ENCODE assay signal across 2 cellular contexts in genomic region chr14:73058224-73058922, GRCh38.
TF ChIP-seq lines count a peak whose summit lies in the region.

TSS of gene RBM25 (plus strand) at chr14:73058534. CDS start at chr14:73071642, 13,108 bp downstream.

TF ChIP-seq in IMR-90, 13 proteins besides CTCF, POLR2A, EP300 and RAD21:
- peak; percentile 17; the same call in 1 of the 2 replicates for TF ChIP-seq SMC3 (IDR thresholded peaks at IDR 0.05; ENCODE audit: low read depth, low read length)
- peak; percentile 20; the same call in 1 of the 2 replicates for TF ChIP-seq BHLHE40 (IDR thresholded peaks at IDR 0.05; ENCODE audit: low read depth, low read length)
- peak; percentile 75; the same call in 1 of the 2 replicates for TF ChIP-seq CHD1 (IDR thresholded peaks at IDR 0.05; ENCODE audit: low read depth, low read length)
- TF ChIP-seq ELK1 (IDR thresholded peaks at IDR 0.05; ENCODE audit: borderline replicate concordance, low read depth, low read length) = no peak
- no peak for TF ChIP-seq USF2 (IDR thresholded peaks at IDR 0.05; ENCODE audit: low read depth, low read length)
- no peak for TF ChIP-seq MAZ (IDR thresholded peaks at IDR 0.05; ENCODE audit: borderline replicate concordance, low read depth, low read length)
- TF ChIP-seq MAFK (IDR thresholded peaks at IDR 0.05; ENCODE audit: low read depth, low read length) = no peak
- TF ChIP-seq FOS (IDR thresholded peaks at IDR 0.05; ENCODE audit: low read depth, low read length) = peak; percentile 82
- TF ChIP-seq RCOR1 (IDR thresholded peaks at IDR 0.05; ENCODE audit: insufficient replicate concordance, low read length) = no peak
- TF ChIP-seq MXI1 (IDR thresholded peaks at IDR 0.05; ENCODE audit: borderline replicate concordance, low read depth, low read length) = peak; percentile 50; the same call in 1 of the 2 replicates

TF ChIP-seq in endothelial cell of umbilical vein, 7 proteins besides CTCF, POLR2A, EP300 and RAD21:
- no peak for TF ChIP-seq MAX (IDR thresholded peaks at IDR 0.05; ENCODE audit: insufficient read depth, insufficient read length)
- TF ChIP-seq POLR2AphosphoS5 (IDR thresholded peaks at IDR 0.05; ENCODE audit: insufficient read depth, low read depth, low read length) = peak; percentile 97
- TF ChIP-seq FOS (IDR thresholded peaks at IDR 0.05; ENCODE audit: borderline replicate concordance, insufficient read depth, low read length) = peak; percentile 95
- TF ChIP-seq JUN (IDR thresholded peaks at IDR 0.05; ENCODE audit: borderline replicate concordance, insufficient read depth, insufficient read length, low read depth) = peak; percentile 77
- TF ChIP-seq GATA2 (IDR thresholded peaks at IDR 0.05; ENCODE audit: insufficient read depth, insufficient read length, low read depth, low read length) = no peak
- TF ChIP-seq EZH2 (IDR thresholded peaks at IDR 0.05; ENCODE audit: borderline replicate concordance, low read depth, low read length, severe bottlenecking) = no peak
- TF ChIP-seq MYC (IDR thresholded peaks at IDR 0.05; ENCODE audit: low read depth, low read length) = no peak
TF ChIP-seq in endothelial cell of umbilical vein: peak in this region for 3.
